Comparison of ENCODE assay signal across 26 cellular contexts in the genomic region with DNA sequence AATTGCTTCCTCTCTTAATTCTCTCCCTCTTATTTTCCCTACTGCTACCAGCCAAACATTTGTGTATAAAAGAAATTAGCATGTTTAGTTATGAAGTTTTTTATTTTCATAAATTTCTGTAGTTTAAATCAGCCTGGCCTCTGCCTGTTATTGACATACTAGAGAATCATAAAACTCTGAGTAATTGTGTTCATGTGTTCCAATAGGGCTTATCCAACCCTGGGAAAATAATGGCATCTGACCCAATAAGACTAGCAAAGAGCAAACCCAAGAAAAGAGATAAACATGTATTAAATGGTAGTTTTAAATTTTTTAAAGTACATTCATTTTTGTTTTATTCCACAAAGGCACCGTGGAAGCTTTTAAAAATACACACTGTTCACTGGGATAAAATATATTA.
"Had no signal": no experiment of that assay in that cellular context is flagged by ENCODE, and none has a peak within 500 bp of the region (broad histone marks: within the 10 kb centered on the region; RNA-seq: fewer than 3 reads in every experiment).

No MANE protein-coding gene starts in this region.

- FAIRE-seq: colon, frontal cortex, keratinocyte, TTC549 had no signal

- H3K9me3 Mint-ChIP-seq: activated naive CD4-positive, alpha-beta T cell treated with anti-CD3 and anti-CD28 coated beads, Interleukin-2, amount 50 U/mL, for 72 hours; activated T-cell treated with anti-CD3 and anti-CD28 coated beads, Interleukin-2, amount 50 U/mL, for 24 hours; activated T-helper 17 cell treated with anti-CD3 and anti-CD28 coated beads, Interleukin-2, amount 50 U/mL, for 72 hours; central memory CD8-positive, alpha-beta T cell; T-cell; T-helper 2 cell treated with Interferon-gamma antibody and Interleukin-4, amounts not matched to agents 5 μg/mL and 100 μg/mL, for 36 hours had no signal

- H3K4me3 Mint-ChIP-seq: activated T-cell treated with anti-CD3 and anti-CD28 coated beads, Interleukin-2, amount 50 U/mL, for 24 hours; activated T-helper 17 cell treated with anti-CD3 and anti-CD28 coated beads, Interleukin-2, amount 50 U/mL, for 72 hours; central memory CD8-positive, alpha-beta T cell; naive thymus-derived CD8-positive, alpha-beta T cell; T-cell; T-helper 2 cell treated with Interferon-gamma antibody and Interleukin-4, amounts not matched to agents 5 μg/mL and 100 μg/mL, for 36 hours had no signal

- H3K36me3 ChIP-seq: brain microvascular endothelial cell, sigmoid colon, thyroid gland, upper lobe of right lung had no signal

- H3K27ac Mint-ChIP-seq: activated naive CD4-positive, alpha-beta T cell treated with anti-CD3 and anti-CD28 coated beads, Interleukin-2, amount 50 U/mL, for 72 hours; activated T-cell treated with anti-CD3 and anti-CD28 coated beads, Interleukin-2, amount 50 U/mL, for 24 hours; activated T-helper 17 cell treated with anti-CD3 and anti-CD28 coated beads, Interleukin-2, amount 50 U/mL, for 72 hours; naive thymus-derived CD8-positive, alpha-beta T cell; progenitor cell of endocrine pancreas; T-cell; T-helper 2 cell treated with Interferon-gamma antibody and Interleukin-4, amounts not matched to agents 5 μg/mL and 100 μg/mL, for 36 hours had no signal

- H3K27me3 ChIP-seq: brain microvascular endothelial cell, sigmoid colon, thyroid gland, upper lobe of right lung had no signal

- H3K36me3 Mint-ChIP-seq: activated naive CD4-positive, alpha-beta T cell treated with anti-CD3 and anti-CD28 coated beads, Interleukin-2, amount 50 U/mL, for 72 hours; naive thymus-derived CD8-positive, alpha-beta T cell; T-cell had no signal

- DNase-seq: activated CD4-positive, alpha-beta T cell treated with anti-CD3 and anti-CD28 coated beads for 1 hour; activated CD8-positive, alpha-beta memory T cell treated with anti-CD3 and anti-CD28 coated beads, Interleukin-2, amount 50 U/mL, for 4 hours; activated T-cell treated with anti-CD3 and anti-CD28 coated beads, Interleukin-2, amount 50 U/mL, for 24 hours; aorta; brain microvascular endothelial cell; effector memory CD4-positive, alpha-beta T cell; left colon; mesendoderm; naive thymus-derived CD8-positive, alpha-beta T cell; retina; sigmoid colon; stimulated activated CD4-positive, alpha-beta T cell treated with anti-CD3 and anti-CD28 coated beads, Interleukin-4, amount 100 ng/mL, for 4 hours; stimulated activated naive CD8-positive, alpha-beta T cell treated with anti-CD3 and anti-CD28 coated beads, Interleukin-15, Interleukin-2, amounts not matched to agents 100 U/mL and 50 U/mL, for 24 hours; T-cell; thyroid gland; upper lobe of right lung had no signal

- H3K27me3 Mint-ChIP-seq: progenitor cell of endocrine pancreas had no signal

- H3K27ac ChIP-seq: brain microvascular endothelial cell, sigmoid colon, thyroid gland, upper lobe of right lung had no signal

- H3K9me3 ChIP-seq: sigmoid colon, thyroid gland, upper lobe of right lung had no signal

- H3K4me1 Mint-ChIP-seq: activated T-helper 17 cell treated with anti-CD3 and anti-CD28 coated beads, Interleukin-2, amount 50 U/mL, for 72 hours; central memory CD8-positive, alpha-beta T cell; naive thymus-derived CD8-positive, alpha-beta T cell; T-cell had no signal

- H3K4me3 ChIP-seq: sigmoid colon, thyroid gland, upper lobe of right lung had no signal

- ATAC-seq: activated naive CD4-positive, alpha-beta T cell treated with anti-CD3 and anti-CD28 coated beads, Interleukin-2, amount 50 U/mL, for 72 hours; activated T-helper 17 cell treated with anti-CD3 and anti-CD28 coated beads, Interleukin-2, amount 50 U/mL, for 72 hours; esophagus mucosa; left colon; naive thymus-derived CD8-positive, alpha-beta T cell; stimulated activated naive CD8-positive, alpha-beta T cell treated with anti-CD3 and anti-CD28 coated beads, Interleukin-15, Interleukin-2, amounts not matched to agents 100 U/mL and 50 U/mL, for 24 hours; T-cell; upper lobe of right lung had no signal
